In the genomic region with DNA sequence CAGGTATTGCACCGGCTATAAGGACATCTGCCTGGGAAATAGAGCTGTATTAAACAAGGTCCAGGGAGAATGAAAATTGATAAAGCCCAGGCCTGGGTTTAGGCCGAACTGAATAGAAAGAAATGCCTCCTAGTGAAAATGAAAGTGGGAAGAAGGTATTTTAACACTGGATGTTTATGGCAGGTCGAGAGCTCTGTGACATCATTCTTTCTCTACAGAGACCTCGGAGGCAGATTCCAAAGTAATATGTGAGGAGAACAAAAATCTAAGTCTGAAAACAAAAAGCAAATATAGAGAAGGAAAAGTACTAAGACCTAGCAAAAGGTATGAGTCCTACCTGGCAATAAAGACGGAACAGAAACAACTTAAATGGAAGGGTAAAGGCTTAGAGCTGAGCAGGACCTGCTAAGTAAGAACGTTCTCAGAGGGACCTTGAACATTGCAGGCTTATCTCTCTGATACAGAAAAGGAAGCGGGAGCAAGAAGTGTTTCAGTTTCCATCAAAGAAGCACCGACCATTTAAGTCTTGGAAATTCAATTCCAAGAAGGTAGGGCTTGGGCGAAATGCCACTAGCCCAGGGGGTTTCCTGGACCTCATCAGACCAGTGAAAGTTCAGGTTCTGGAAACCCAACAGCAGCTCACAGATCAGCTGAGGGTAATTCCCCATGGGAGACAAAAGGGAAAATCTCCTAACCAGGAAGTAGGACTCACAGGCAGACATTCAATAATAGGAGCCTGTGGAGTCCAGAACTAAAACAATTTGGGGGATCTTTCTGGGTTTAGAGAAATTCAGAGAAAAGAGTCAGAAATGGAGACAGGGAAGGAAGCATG, we compare ENCODE assay signal across 1 cellular context.
TF ChIP-seq lines count a peak whose summit lies in the region.

No MANE protein-coding gene starts in this region.

TF ChIP-seq in K562, 482 proteins besides CTCF, POLR2A, EP300 and RAD21 (continues in another document):
- TF ChIP-seq XRCC5 (IDR thresholded peaks at IDR 0.05; ENCODE audit: low read depth, low read length) = no peak
- no peak for TF ChIP-seq POLR2H (tag; IDR thresholded peaks at IDR 0.05; ENCODE audit: low read depth)
- no peak for TF ChIP-seq ZNF644 (tag; IDR thresholded peaks at IDR 0.05; ENCODE audit: low read depth)
- TF ChIP-seq, protein P1, sequence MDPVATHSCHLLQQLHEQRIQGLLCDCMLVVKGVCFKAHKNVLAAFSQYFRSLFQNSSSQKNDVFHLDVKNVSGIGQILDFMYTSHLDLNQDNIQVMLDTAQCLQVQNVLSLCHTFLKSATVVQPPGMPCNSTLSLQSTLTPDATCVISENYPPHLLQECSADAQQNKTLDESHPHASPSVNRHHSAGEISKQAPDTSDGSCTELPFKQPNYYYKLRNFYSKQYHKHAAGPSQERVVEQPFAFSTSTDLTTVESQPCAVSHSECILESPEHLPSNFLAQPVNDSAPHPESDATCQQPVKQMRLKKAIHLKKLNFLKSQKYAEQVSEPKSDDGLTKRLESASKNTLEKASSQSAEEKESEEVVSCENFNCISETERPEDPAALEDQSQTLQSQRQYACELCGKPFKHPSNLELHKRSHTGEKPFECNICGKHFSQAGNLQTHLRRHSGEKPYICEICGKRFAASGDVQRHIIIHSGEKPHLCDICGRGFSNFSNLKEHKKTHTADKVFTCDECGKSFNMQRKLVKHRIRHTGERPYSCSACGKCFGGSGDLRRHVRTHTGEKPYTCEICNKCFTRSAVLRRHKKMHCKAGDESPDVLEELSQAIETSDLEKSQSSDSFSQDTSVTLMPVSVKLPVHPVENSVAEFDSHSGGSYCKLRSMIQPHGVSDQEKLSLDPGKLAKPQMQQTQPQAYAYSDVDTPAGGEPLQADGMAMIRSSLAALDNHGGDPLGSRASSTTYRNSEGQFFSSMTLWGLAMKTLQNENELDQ (CRISPR knock-in tag; IDR thresholded peaks at IDR 0.05; ENCODE audit: borderline replicate concordance) = no peak
- TF ChIP-seq HDAC2 (IDR thresholded peaks at IDR 0.05) = peak; percentile 69
- TF ChIP-seq, protein P2, sequence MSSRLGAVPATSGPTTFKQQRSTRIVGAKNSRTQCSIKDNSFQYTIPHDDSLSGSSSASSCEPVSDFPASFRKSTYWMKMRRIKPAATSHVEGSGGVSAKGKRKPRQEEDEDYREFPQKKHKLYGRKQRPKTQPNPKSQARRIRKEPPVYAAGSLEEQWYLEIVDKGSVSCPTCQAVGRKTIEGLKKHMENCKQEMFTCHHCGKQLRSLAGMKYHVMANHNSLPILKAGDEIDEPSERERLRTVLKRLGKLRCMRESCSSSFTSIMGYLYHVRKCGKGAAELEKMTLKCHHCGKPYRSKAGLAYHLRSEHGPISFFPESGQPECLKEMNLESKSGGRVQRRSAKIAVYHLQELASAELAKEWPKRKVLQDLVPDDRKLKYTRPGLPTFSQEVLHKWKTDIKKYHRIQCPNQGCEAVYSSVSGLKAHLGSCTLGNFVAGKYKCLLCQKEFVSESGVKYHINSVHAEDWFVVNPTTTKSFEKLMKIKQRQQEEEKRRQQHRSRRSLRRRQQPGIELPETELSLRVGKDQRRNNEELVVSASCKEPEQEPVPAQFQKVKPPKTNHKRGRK (tag; IDR thresholded peaks at IDR 0.05) = no peak
- no peak for TF ChIP-seq FOS (IDR thresholded peaks at IDR 0.05; ENCODE audit: extremely low read depth, insufficient read length)
- TF ChIP-seq ILF3 (IDR thresholded peaks at IDR 0.05; ENCODE audit: borderline replicate concordance) = no peak
- TF ChIP-seq, protein P3, sequence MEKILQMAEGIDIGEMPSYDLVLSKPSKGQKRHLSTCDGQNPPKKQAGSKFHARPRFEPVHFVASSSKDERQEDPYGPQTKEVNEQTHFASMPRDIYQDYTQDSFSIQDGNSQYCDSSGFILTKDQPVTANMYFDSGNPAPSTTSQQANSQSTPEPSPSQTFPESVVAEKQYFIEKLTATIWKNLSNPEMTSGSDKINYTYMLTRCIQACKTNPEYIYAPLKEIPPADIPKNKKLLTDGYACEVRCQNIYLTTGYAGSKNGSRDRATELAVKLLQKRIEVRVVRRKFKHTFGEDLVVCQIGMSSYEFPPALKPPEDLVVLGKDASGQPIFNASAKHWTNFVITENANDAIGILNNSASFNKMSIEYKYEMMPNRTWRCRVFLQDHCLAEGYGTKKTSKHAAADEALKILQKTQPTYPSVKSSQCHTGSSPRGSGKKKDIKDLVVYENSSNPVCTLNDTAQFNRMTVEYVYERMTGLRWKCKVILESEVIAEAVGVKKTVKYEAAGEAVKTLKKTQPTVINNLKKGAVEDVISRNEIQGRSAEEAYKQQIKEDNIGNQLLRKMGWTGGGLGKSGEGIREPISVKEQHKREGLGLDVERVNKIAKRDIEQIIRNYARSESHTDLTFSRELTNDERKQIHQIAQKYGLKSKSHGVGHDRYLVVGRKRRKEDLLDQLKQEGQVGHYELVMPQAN (IDR thresholded peaks at IDR 0.05; ENCODE audit: borderline replicate concordance) = no peak
- TF ChIP-seq CEBPG (CRISPR knock-in tag; IDR thresholded peaks at IDR 0.05) = no peak
- TF ChIP-seq CEBPG (tag; conservative IDR thresholded peaks at IDR 0.05 in 1 of 2, IDR thresholded peaks at IDR 0.05 in 1 of 2) = no peak
- peak; percentile 15; the same call in 1 of the 2 replicates for TF ChIP-seq LEF1 (IDR thresholded peaks at IDR 0.05)
- TF ChIP-seq, protein P4, sequence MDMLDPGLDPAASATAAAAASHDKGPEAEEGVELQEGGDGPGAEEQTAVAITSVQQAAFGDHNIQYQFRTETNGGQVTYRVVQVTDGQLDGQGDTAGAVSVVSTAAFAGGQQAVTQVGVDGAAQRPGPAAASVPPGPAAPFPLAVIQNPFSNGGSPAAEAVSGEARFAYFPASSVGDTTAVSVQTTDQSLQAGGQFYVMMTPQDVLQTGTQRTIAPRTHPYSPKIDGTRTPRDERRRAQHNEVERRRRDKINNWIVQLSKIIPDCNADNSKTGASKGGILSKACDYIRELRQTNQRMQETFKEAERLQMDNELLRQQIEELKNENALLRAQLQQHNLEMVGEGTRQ (CRISPR knock-in tag; IDR thresholded peaks at IDR 0.05) = no peak
- no peak for TF ChIP-seq ZNF436 (CRISPR knock-in tag; IDR thresholded peaks at IDR 0.05)
- no peak for TF ChIP-seq POLR2G (IDR thresholded peaks at IDR 0.05; ENCODE audit: low read depth, low read length)
- TF ChIP-seq SP1 (CRISPR knock-in tag; IDR thresholded peaks at IDR 0.05) = no peak
- TF ChIP-seq, protein P5, sequence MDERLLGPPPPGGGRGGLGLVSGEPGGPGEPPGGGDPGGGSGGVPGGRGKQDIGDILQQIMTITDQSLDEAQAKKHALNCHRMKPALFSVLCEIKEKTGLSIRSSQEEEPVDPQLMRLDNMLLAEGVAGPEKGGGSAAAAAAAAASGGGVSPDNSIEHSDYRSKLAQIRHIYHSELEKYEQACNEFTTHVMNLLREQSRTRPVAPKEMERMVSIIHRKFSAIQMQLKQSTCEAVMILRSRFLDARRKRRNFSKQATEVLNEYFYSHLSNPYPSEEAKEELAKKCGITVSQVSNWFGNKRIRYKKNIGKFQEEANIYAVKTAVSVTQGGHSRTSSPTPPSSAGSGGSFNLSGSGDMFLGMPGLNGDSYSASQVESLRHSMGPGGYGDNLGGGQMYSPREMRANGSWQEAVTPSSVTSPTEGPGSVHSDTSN (CRISPR knock-in tag; IDR thresholded peaks at IDR 0.05; ENCODE audit: low read depth) = no peak
- TF ChIP-seq, protein P5 (tag; conservative IDR thresholded peaks at IDR 0.05; ENCODE audit: low read depth) = no peak
- no peak for TF ChIP-seq ZNF282 (CRISPR knock-in tag; IDR thresholded peaks at IDR 0.05)
- TF ChIP-seq TARDBP (IDR thresholded peaks at IDR 0.05) = no peak
- TF ChIP-seq, protein P6, sequence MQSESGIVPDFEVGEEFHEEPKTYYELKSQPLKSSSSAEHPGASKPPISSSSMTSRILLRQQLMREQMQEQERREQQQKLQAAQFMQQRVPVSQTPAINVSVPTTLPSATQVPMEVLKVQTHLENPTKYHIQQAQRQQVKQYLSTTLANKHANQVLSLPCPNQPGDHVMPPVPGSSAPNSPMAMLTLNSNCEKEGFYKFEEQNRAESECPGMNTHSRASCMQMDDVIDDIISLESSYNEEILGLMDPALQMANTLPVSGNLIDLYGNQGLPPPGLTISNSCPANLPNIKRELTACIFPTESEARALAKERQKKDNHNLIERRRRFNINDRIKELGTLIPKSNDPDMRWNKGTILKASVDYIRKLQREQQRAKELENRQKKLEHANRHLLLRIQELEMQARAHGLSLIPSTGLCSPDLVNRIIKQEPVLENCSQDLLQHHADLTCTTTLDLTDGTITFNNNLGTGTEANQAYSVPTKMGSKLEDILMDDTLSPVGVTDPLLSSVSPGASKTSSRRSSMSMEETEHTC (IDR thresholded peaks at IDR 0.05) = no peak
- TF ChIP-seq, protein P7, sequence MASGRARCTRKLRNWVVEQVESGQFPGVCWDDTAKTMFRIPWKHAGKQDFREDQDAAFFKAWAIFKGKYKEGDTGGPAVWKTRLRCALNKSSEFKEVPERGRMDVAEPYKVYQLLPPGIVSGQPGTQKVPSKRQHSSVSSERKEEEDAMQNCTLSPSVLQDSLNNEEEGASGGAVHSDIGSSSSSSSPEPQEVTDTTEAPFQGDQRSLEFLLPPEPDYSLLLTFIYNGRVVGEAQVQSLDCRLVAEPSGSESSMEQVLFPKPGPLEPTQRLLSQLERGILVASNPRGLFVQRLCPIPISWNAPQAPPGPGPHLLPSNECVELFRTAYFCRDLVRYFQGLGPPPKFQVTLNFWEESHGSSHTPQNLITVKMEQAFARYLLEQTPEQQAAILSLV (tag; IDR thresholded peaks at IDR 0.05) = no peak
- TF ChIP-seq, protein P8, sequence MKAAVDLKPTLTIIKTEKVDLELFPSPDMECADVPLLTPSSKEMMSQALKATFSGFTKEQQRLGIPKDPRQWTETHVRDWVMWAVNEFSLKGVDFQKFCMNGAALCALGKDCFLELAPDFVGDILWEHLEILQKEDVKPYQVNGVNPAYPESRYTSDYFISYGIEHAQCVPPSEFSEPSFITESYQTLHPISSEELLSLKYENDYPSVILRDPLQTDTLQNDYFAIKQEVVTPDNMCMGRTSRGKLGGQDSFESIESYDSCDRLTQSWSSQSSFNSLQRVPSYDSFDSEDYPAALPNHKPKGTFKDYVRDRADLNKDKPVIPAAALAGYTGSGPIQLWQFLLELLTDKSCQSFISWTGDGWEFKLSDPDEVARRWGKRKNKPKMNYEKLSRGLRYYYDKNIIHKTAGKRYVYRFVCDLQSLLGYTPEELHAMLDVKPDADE (conservative IDR thresholded peaks at IDR 0.05; ENCODE audit: control insufficient read depth, low read depth, low read length) = no peak
- TF ChIP-seq TRIM24 (IDR thresholded peaks at IDR 0.05) = no peak
- peak; percentile 54; the same call in 1 of the 2 replicates for TF ChIP-seq ETV1 (tag; conservative IDR thresholded peaks at IDR 0.05; ENCODE audit: low read depth)
- TF ChIP-seq BRF1 (IDR thresholded peaks at IDR 0.05; ENCODE audit: borderline replicate concordance, extremely low read depth, insufficient read length) = no peak
- no peak for TF ChIP-seq ASH1L (IDR thresholded peaks at IDR 0.05; ENCODE audit: borderline replicate concordance, low read depth, partially characterized antibody)
- no peak for TF ChIP-seq NCOA4 (IDR thresholded peaks at IDR 0.05; ENCODE audit: partially characterized antibody)
- TF ChIP-seq, protein P9, sequence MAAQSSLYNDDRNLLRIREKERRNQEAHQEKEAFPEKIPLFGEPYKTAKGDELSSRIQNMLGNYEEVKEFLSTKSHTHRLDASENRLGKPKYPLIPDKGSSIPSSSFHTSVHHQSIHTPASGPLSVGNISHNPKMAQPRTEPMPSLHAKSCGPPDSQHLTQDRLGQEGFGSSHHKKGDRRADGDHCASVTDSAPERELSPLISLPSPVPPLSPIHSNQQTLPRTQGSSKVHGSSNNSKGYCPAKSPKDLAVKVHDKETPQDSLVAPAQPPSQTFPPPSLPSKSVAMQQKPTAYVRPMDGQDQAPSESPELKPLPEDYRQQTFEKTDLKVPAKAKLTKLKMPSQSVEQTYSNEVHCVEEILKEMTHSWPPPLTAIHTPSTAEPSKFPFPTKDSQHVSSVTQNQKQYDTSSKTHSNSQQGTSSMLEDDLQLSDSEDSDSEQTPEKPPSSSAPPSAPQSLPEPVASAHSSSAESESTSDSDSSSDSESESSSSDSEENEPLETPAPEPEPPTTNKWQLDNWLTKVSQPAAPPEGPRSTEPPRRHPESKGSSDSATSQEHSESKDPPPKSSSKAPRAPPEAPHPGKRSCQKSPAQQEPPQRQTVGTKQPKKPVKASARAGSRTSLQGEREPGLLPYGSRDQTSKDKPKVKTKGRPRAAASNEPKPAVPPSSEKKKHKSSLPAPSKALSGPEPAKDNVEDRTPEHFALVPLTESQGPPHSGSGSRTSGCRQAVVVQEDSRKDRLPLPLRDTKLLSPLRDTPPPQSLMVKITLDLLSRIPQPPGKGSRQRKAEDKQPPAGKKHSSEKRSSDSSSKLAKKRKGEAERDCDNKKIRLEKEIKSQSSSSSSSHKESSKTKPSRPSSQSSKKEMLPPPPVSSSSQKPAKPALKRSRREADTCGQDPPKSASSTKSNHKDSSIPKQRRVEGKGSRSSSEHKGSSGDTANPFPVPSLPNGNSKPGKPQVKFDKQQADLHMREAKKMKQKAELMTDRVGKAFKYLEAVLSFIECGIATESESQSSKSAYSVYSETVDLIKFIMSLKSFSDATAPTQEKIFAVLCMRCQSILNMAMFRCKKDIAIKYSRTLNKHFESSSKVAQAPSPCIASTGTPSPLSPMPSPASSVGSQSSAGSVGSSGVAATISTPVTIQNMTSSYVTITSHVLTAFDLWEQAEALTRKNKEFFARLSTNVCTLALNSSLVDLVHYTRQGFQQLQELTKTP (IDR thresholded peaks at IDR 0.05; ENCODE audit: low read depth in 1 of 2, partially characterized antibody in 2 of 2) = peak in 1 of 2 experiments; percentile 32
- no peak for TF ChIP-seq HNRNPL (IDR thresholded peaks at IDR 0.05; ENCODE audit: low read depth, low read length)
- TF ChIP-seq, protein P10, sequence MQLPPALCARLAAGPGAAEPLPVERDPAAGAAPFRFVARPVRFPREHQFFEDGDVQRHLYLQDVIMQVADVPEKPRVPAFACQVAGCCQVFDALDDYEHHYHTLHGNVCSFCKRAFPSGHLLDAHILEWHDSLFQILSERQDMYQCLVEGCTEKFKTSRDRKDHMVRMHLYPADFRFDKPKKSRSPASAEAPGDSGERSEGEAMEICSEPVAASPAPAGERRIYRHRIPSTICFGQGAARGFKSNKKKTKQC (CRISPR knock-in tag; IDR thresholded peaks at IDR 0.05) = no peak
- 0 out of 2 replicates have a peak, but pooled peaks have one; percentile 17 for TF ChIP-seq EP400 (IDR thresholded peaks at IDR 0.05)
- no peak for TF ChIP-seq NR3C1 (CRISPR knock-in tag; IDR thresholded peaks at IDR 0.05)
- no peak for TF ChIP-seq ZNF445 (CRISPR knock-in tag; IDR thresholded peaks at IDR 0.05; ENCODE audit: low read depth)
- TF ChIP-seq HDAC1 (IDR thresholded peaks at IDR 0.05) = 0 out of 4 replicates have a peak, but pooled peaks of 1 of the 2 experiments have one; percentile 13
- TF ChIP-seq ELF1 (tag; IDR thresholded peaks at IDR 0.05) = peak; percentile 75
- no peak for TF ChIP-seq RB1 (IDR thresholded peaks at IDR 0.05; ENCODE audit: low read depth)
- TF ChIP-seq NBN (IDR thresholded peaks at IDR 0.05; ENCODE audit: low read depth) = no peak; the same call in 1 of the 2 replicates
